19 cellular contexts compared by ENCODE assay signal in the genomic region with DNA sequence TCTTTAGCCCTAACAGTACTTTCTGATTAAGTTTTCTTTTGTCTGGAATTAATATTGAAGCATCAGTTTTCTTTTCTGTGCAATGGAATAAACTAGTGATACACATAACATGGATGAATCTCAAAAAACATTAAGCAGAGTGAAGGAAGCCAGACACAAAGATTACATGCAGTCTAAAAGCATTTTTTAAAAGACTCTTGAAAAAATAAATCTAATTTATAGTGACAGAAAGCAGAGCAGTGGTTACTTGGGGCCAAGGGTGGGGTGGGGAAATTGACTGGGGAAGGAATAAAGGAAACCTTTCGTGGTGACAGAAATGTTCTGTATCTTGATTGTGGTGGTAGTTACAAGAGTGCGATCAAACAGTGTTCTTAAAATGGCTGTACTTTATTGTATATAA. TPM values are rescaled to one million over a fixed set of nuclear protein-coding genes. Genes with fewer than 3 reads are reported as not detected.
DNase-seq lines count a peak whose midpoint lies in the region; TF ChIP-seq lines count a peak whose summit lies in the region.
"Had no signal": no experiment of that assay in that cellular context is flagged by ENCODE, and none has a peak within 500 bp of the region (broad histone marks: within the 10 kb centered on the region; RNA-seq: fewer than 3 reads in every experiment).

No MANE protein-coding gene starts in this region.

- peak overlapping the region; percentile 33 for H3K27ac ChIP-seq in hepatocyte
- H3K27ac ChIP-seq: 22Rv1; BLaER1 treated with 17β-estradiol and CSF1 and Interleukin-3, amounts not matched to agents 10 nM and 100 nM had no signal

- peak overlapping the region; percentile 42 for H3K4me2 ChIP-seq in hepatocyte

- H3K9me3 ChIP-seq in BE2C (no peaks in the 10 kb centered on the region), hepatocyte (ENCODE audit: low read depth) (no peaks in the 10 kb centered on the region)

- peaks cover 4% of the 10 kb centered on the region for H3K36me3 Mint-ChIP-seq in nephron (ENCODE audit: low read depth)
- H3K36me3 Mint-ChIP-seq: CD14-positive monocyte; CD8-positive, alpha-beta memory T cell had no signal

- H3K79me2 ChIP-seq in hepatocyte: no peaks in the 10 kb centered on the region

- 49% methylated on average over 2 of the region's 2 CpGs for WGBS in hepatocyte (ENCODE audit: low lambda C conversion rate, missing lambda C conversion rate)

- H3K4me3 ChIP-seq in BE2C (ENCODE audit: low read depth, low read length) (no peak overlapping the region), hepatocyte (no peak overlapping the region)
- H3K4me3 ChIP-seq: BLaER1 treated with 17β-estradiol and CSF1 and Interleukin-3, amounts not matched to agents 10 nM and 100 nM had no signal

- no peaks in the 10 kb centered on the region for H3K27me3 ChIP-seq in BE2C
- H3K27me3 ChIP-seq in hepatocyte: no peaks in the 10 kb centered on the region

- peaks cover 3% of the 10 kb centered on the region; the same call in 1 of the 2 replicates for H3K4me1 ChIP-seq in BE2C
- peaks cover 13% of the 10 kb centered on the region for H3K4me1 ChIP-seq in hepatocyte (ENCODE audit: insufficient read depth)

- no peaks in the 10 kb centered on the region for H3K9me3 Mint-ChIP-seq in nephron
- H3K9me3 Mint-ChIP-seq: CD4-positive, alpha-beta T cell had no signal

- no peak overlapping the region for H3K4me3 Mint-ChIP-seq in nephron
- H3K4me3 Mint-ChIP-seq: B cell; CD14-positive monocyte; CD4-positive, alpha-beta T cell; CD8-positive, alpha-beta memory T cell had no signal

- TF ChIP-seq CTCF in BE2C (IDR thresholded peaks at IDR 0.05; ENCODE audit: low read depth, low read length) (no peak), hepatocyte (IDR thresholded peaks at IDR 0.05; ENCODE audit: poor library complexity) (no peak), nephron (IDR thresholded peaks at IDR 0.05; ENCODE audit: unreplicated experiment in 3 of 3) (no peak)

- H3K9me2 ChIP-seq in hepatocyte (replicated peaks; ENCODE audit: insufficient read depth): no peaks in the 10 kb centered on the region

- H3K36me3 ChIP-seq in BE2C (no peaks in the 10 kb centered on the region), hepatocyte (replicated peaks; ENCODE audit: insufficient read depth, low read depth) (no peaks in the 10 kb centered on the region)
- H3K36me3 ChIP-seq: BLaER1 treated with 17β-estradiol and CSF1 and Interleukin-3, amounts not matched to agents 10 nM and 100 nM had no signal

- H2AFZ ChIP-seq in hepatocyte: peak overlapping the region; percentile 10

- no peaks in the 10 kb centered on the region for H3K27me3 Mint-ChIP-seq in nephron (ENCODE audit: low read depth)

- DNase-seq in BE2C (peak; percentile 40), SK-N-DZ (ENCODE audit: low spot score) (peak; percentile 85), hepatocyte (ENCODE audit: low spot score) (no peak), NCI-H748 treated with DMSO at 0.1 percent for 48 hours (lab: John Stamatoyannopoulos, UW) (no peak), DMS 273 (lab: John Stamatoyannopoulos, UW; ENCODE audit: unreplicated experiment) (no peak), T-helper 1 cell (no peak), NCI-H1105 (lab: John Stamatoyannopoulos, UW) (no peak)
- DNase-seq: CD4-positive, alpha-beta T cell; CD8-positive, alpha-beta memory T cell; DMS53; DMS79 treated with DMSO at 0.1 percent for 48 hours; GF-D8; H7 had no signal

- no peaks in the 10 kb centered on the region for H4K20me1 ChIP-seq in hepatocyte (ENCODE audit: insufficient read depth, poor library complexity, severe bottlenecking)
- H4K20me1 ChIP-seq: BLaER1 treated with 17β-estradiol and CSF1 and Interleukin-3, amounts not matched to agents 10 nM and 100 nM had no signal

- peak overlapping the region; percentile 16 to 27 (median 23) for H3K27ac Mint-ChIP-seq in nephron
- H3K27ac Mint-ChIP-seq: B cell; CD14-positive monocyte; CD4-positive, alpha-beta T cell; CD8-positive, alpha-beta memory T cell had no signal

- peaks cover 26% of the 10 kb centered on the region for H3K4me1 Mint-ChIP-seq in nephron
- H3K4me1 Mint-ChIP-seq: B cell; CD8-positive, alpha-beta memory T cell had no signal

RNA-seq across cellular contexts. Expression of gene ST6GALNAC3, which starts 20.2 kb away (rescaled TPM):
- polyA plus RNA-seq in BE2C (2012; ENCODE audit: insufficient read depth, insufficient read length, low read depth): 1.4 TPM
- polyA plus RNA-seq in SK-N-DZ (2014; cell fraction: cytosol; rRNA removed): 9.0 and 9.2 TPM in 2 replicates
- polyA plus RNA-seq in SK-N-DZ (2014; cell fraction: nucleus; rRNA removed): 3.4 and 8.7 TPM in 2 replicates
- 29.4 and 40.5 TPM in 2 replicates for total RNA-seq in hepatocyte
- polyA plus RNA-seq in hepatocyte: 33.3 and 37.5 TPM in 2 replicates
- total RNA-seq: G401 had no signal

Comparison
In these comparisons a context has a peak if more than half of its experiments do, and no peak if none do; other contexts are left out.
1. DNase-seq: peak in BE2C (single experiment) and SK-N-DZ (single experiment); none in hepatocyte (single experiment), NCI-H748 treated with DMSO at 0.1 percent for 48 hours (single experiment), DMS 273 (single experiment), T-helper 1 cell (0 of 5) and NCI-H1105 (single experiment).